Comparison of ENCODE assay signal across 19 cellular contexts in genomic region chr2:2189112-2189398, GRCh38.
DNase-seq lines count a peak whose midpoint lies in the region; TF ChIP-seq lines count a peak whose summit lies in the region.
"Had no signal": no experiment of that assay in that cellular context is flagged by ENCODE, and none has a peak within 500 bp of the region (broad histone marks: within the 10 kb centered on the region; RNA-seq: fewer than 3 reads in every experiment).

No MANE protein-coding gene starts in this region.

- no peaks in the 10 kb centered on the region for H3K9me2 ChIP-seq in MM.1S (replicated peaks; ENCODE audit: insufficient read depth, low read length)

- H3K9me3 ChIP-seq in endocrine pancreas (ENCODE audit: control insufficient read depth, low read length) (no peaks in the 10 kb centered on the region), MM.1S (replicated peaks; ENCODE audit: insufficient read depth, low read length) (no peaks in the 10 kb centered on the region)
- H3K9me3 ChIP-seq: A549, HAP-1, SJCRH30 had no signal

- no peaks in the 10 kb centered on the region for H3F3A ChIP-seq in MM.1S (ENCODE audit: insufficient read depth, low read length)

- H3K4me1 ChIP-seq in endocrine pancreas (ENCODE audit: control insufficient read depth, insufficient read depth, low read length) = no peaks in the 10 kb centered on the region
- no peaks in the 10 kb centered on the region for H3K4me1 ChIP-seq in MM.1S (ENCODE audit: low read length)
- H3K4me1 ChIP-seq: A549, HAP-1, SJCRH30 had no signal

- no peak overlapping the region for H3K4me2 ChIP-seq in MM.1S (ENCODE audit: low read depth, low read length)
- H3K4me2 ChIP-seq: A549, PC-9 had no signal

- no peaks in the 10 kb centered on the region for H4K20me1 ChIP-seq in MM.1S (ENCODE audit: insufficient read depth, low read length)

- no peaks in the 10 kb centered on the region for H3K36me3 ChIP-seq in endocrine pancreas (ENCODE audit: control insufficient read depth, insufficient read depth, low read length)
- H3K36me3 ChIP-seq in MM.1S (replicated peaks; ENCODE audit: insufficient read depth, low read length) = no peaks in the 10 kb centered on the region
- H3K36me3 ChIP-seq: HAP-1, SJCRH30 had no signal

- H3K79me2 ChIP-seq in MM.1S (ENCODE audit: low read length) = no peaks in the 10 kb centered on the region

- no peak overlapping the region for H2AFZ ChIP-seq in MM.1S (ENCODE audit: low read length)
- H2AFZ ChIP-seq: GM23248, PC-9 had no signal

- peak; percentile 23 for DNase-seq in SHP77 treated with DMSO at 0.1 percent for 48 hours (lab: John Stamatoyannopoulos, UW)
- DNase-seq in SHP77 (lab: John Stamatoyannopoulos, UW) = no peak
- peak; percentile 55 for DNase-seq in NCI-H446 treated with DMSO at 0.1 percent for 48 hours (lab: John Stamatoyannopoulos, UW)
- DNase-seq in stimulated activated CD4-positive, alpha-beta T cell treated with anti-CD3 and anti-CD28 coated beads, Interleukin-12 subunit alpha, Interleukin-12 subunit beta, amount 100 ng/mL, for 4 hours = no peak
- DNase-seq in MM.1S = no peak
- DNase-seq: GM23248, KBM-7, NCI-H1092, NCI-H1436, NCI-H2029 treated with DMSO at 0.1 percent for 48 hours, PC-9, SJCRH30 had no signal

- peak overlapping the region; percentile 33 for H3K4me3 ChIP-seq in endocrine pancreas (ENCODE audit: control insufficient read depth, insufficient read depth, low read length)
- H3K4me3 ChIP-seq in MM.1S (ENCODE audit: low read length) = no peak overlapping the region
- H3K4me3 ChIP-seq: A549, GM12878, GM23248, HAP-1, PC-9, SJCRH30 had no signal

- no peak for TF ChIP-seq CTCF in MM.1S (IDR thresholded peaks at IDR 0.05; ENCODE audit: low read length)

- H3K27ac ChIP-seq in temporal lobe (ENCODE audit: low read depth, low read length) (peak overlapping the region; percentile 57), MM.1S (ENCODE audit: low read length) (no peak overlapping the region)
- H3K27ac ChIP-seq: A549, GM23248, HL-60, PC-9, RWPE1, SJCRH30 had no signal

- H3K9ac ChIP-seq in endocrine pancreas (ENCODE audit: control insufficient read depth, insufficient read depth, low read length) (no peak overlapping the region), MM.1S (ENCODE audit: low read length) (no peak overlapping the region)
- H3K9ac ChIP-seq: GM23248 had no signal

- no peaks in the 10 kb centered on the region for H3K27me3 ChIP-seq in endocrine pancreas (ENCODE audit: control insufficient read depth, insufficient read depth, low read length)
- no peaks in the 10 kb centered on the region for H3K27me3 ChIP-seq in MM.1S (replicated peaks; ENCODE audit: insufficient read depth, low read length)

Comparison
In these comparisons a context has a peak if more than half of its experiments do, and no peak if none do; other contexts are left out.
1. DNase-seq: peak in SHP77 treated with DMSO at 0.1 percent for 48 hours (single experiment) and NCI-H446 treated with DMSO at 0.1 percent for 48 hours (single experiment); none in SHP77 (0 of 2), stimulated activated CD4-positive, alpha-beta T cell treated with anti-CD3 and anti-CD28 coated beads, Interleukin-12 subunit alpha, Interleukin-12 subunit beta, amount 100 ng/mL, for 4 hours (single experiment) and MM.1S (single experiment).